Comparison of ENCODE assay signal across 20 cellular contexts in genomic region chr13:79413521-79413920, GRCh38.
"Had no signal": no experiment of that assay in that cellular context is flagged by ENCODE, and none has a peak within 500 bp of the region (broad histone marks: within the 10 kb centered on the region; RNA-seq: fewer than 3 reads in every experiment).

No MANE protein-coding gene starts in this region.

- H3K27me3 ChIP-seq: cardiac muscle cell, sigmoid colon, upper lobe of left lung had no signal

- H3K27ac ChIP-seq: cardiac muscle cell, sigmoid colon, upper lobe of left lung had no signal

- H3K9me3 Mint-ChIP-seq: activated CD4-positive, alpha-beta T cell treated with anti-CD3 and anti-CD28 coated beads, Interleukin-2, amount 10 ng/mL, durations not matched to agents 24 days and 14 days; mesothelial cell of epicardium; natural killer cell treated with Interleukin-12 subunit alpha and Interleukin-12 subunit beta and Interleukin-15 and Interleukin-18, amount 100 ng/mL, for 72 hours; stimulated activated naive B cell treated with anti-CD40 and anti-IgM and Interleukin-4, amounts not matched to agents 10 μg/mL and 1 μg/mL and 100 μg/mL, for 72 hours; T-helper 1 cell treated with Interleukin-12 subunit alpha and Interleukin-12 subunit beta and Interleukin-4 antibody, amounts not matched to agents 30 μg/mL and 1 μg/mL, for 36 hours had no signal

- H3K4me3 ChIP-seq: cardiac muscle cell, sigmoid colon, smooth muscle cell, upper lobe of left lung had no signal

- H3K4me3 Mint-ChIP-seq: activated CD4-positive, alpha-beta T cell treated with anti-CD3 and anti-CD28 coated beads, Interleukin-2, amount 10 ng/mL, durations not matched to agents 24 days and 14 days; mesothelial cell of epicardium; natural killer cell treated with Interleukin-12 subunit alpha and Interleukin-12 subunit beta and Interleukin-15 and Interleukin-18, amount 100 ng/mL, for 72 hours; stimulated activated naive B cell treated with anti-CD40 and anti-IgM and Interleukin-4, amounts not matched to agents 10 μg/mL and 1 μg/mL and 100 μg/mL, for 72 hours; T-helper 1 cell treated with Interleukin-12 subunit alpha and Interleukin-12 subunit beta and Interleukin-4 antibody, amounts not matched to agents 30 μg/mL and 1 μg/mL, for 36 hours had no signal

- H3K4me1 ChIP-seq: sigmoid colon, upper lobe of left lung had no signal

- H3K9me3 ChIP-seq: sigmoid colon, upper lobe of left lung had no signal

- H3K27ac Mint-ChIP-seq: activated CD4-positive, alpha-beta T cell treated with anti-CD3 and anti-CD28 coated beads, Interleukin-2, amount 10 ng/mL, durations not matched to agents 24 days and 14 days; mesothelial cell of epicardium; natural killer cell treated with Interleukin-12 subunit alpha and Interleukin-12 subunit beta and Interleukin-15 and Interleukin-18, amount 100 ng/mL, for 72 hours; progenitor cell of endocrine pancreas; stimulated activated naive B cell treated with anti-CD40 and anti-IgM and Interleukin-4, amounts not matched to agents 10 μg/mL and 1 μg/mL and 100 μg/mL, for 72 hours; T-helper 1 cell treated with Interleukin-12 subunit alpha and Interleukin-12 subunit beta and Interleukin-4 antibody, amounts not matched to agents 30 μg/mL and 1 μg/mL, for 36 hours had no signal

- ATAC-seq: left colon; natural killer cell treated with Interleukin-12 subunit alpha and Interleukin-12 subunit beta and Interleukin-15 and Interleukin-18, amount 100 ng/mL, for 72 hours; stimulated activated naive B cell treated with anti-CD40 and anti-IgM and Interleukin-4, amounts not matched to agents 10 μg/mL and 1 μg/mL and 100 μg/mL, for 72 hours had no signal

- DNase-seq: activated CD4-positive, alpha-beta T cell treated with anti-CD3 and anti-CD28 coated beads, Interleukin-2, amount 10 ng/mL, durations not matched to agents 24 days and 14 days; activated naive CD4-positive, alpha-beta T cell; activated T-cell treated with anti-CD3 and anti-CD28 coated beads, Interleukin-2, amount 50 U/mL, for 1 hour; cortex of kidney; foreskin fibroblast; left colon; retina; sigmoid colon; stimulated activated CD4-positive, alpha-beta T cell treated with anti-CD3 and anti-CD28 coated beads, Interleukin-15, amount 100 ng/mL, for 24 hours; stimulated activated CD4-positive, alpha-beta T cell treated with anti-CD3 and anti-CD28 coated beads, Interleukin-2, amount 100 ng/mL, for 48 hours; stimulated activated CD8-positive, alpha-beta memory T cell treated with anti-CD3 and anti-CD28 coated beads, Interleukin-4, amount 100 ng/mL, for 48 hours; stimulated activated naive B cell treated with anti-CD40 and anti-IgM and Interleukin-4, amounts not matched to agents 10 μg/mL and 1 μg/mL and 100 μg/mL, for 72 hours; T1000 had no signal

- H3K36me3 Mint-ChIP-seq: mesothelial cell of epicardium; natural killer cell treated with Interleukin-12 subunit alpha and Interleukin-12 subunit beta and Interleukin-15 and Interleukin-18, amount 100 ng/mL, for 72 hours had no signal

- H3K36me3 ChIP-seq: cardiac muscle cell, sigmoid colon had no signal

- H3K27me3 Mint-ChIP-seq: activated CD4-positive, alpha-beta T cell treated with anti-CD3 and anti-CD28 coated beads, Interleukin-2, amount 10 ng/mL, durations not matched to agents 24 days and 14 days; natural killer cell treated with Interleukin-12 subunit alpha and Interleukin-12 subunit beta and Interleukin-15 and Interleukin-18, amount 100 ng/mL, for 72 hours; progenitor cell of endocrine pancreas; stimulated activated naive B cell treated with anti-CD40 and anti-IgM and Interleukin-4, amounts not matched to agents 10 μg/mL and 1 μg/mL and 100 μg/mL, for 72 hours had no signal
